20 cellular contexts compared by ENCODE assay signal in genomic region chr2:110220193-110220564, GRCh38. TPM values are rescaled to one million over a fixed set of nuclear protein-coding genes. Genes with fewer than 3 reads are reported as not detected.
A peak's percentile ranks its signal among the peaks of the same experiment; 100 is the strongest.
DNase-seq lines count a peak whose midpoint lies in the region; ATAC-seq, FAIRE-seq and TF ChIP-seq lines count a peak whose summit lies in the region.
"Had no signal": no experiment of that assay in that cellular context is flagged by ENCODE, and none has a peak within 500 bp of the region (broad histone marks: within the 10 kb centered on the region; RNA-seq: fewer than 3 reads in every experiment).

No MANE protein-coding gene starts in this region.

- TF ChIP-seq POLR2A in A549 (IDR thresholded peaks at IDR 0.05; ENCODE audit: low read length) = no peak
- TF ChIP-seq POLR2A in esophagus muscularis mucosa (IDR thresholded peaks at IDR 0.05; ENCODE audit: low read depth) = no peak

- no peak for FAIRE-seq in A549 (lab: Jason Lieb, UNC)
- FAIRE-seq: GM12892, GM19239, H54 had no signal

- H3K27me3 ChIP-seq in GM23248 (replicated peaks; ENCODE audit: insufficient read depth) (peaks cover 7% of the 10 kb centered on the region), smooth muscle cell (ENCODE audit: low read depth) (peaks cover 23% of the 10 kb centered on the region), esophagus muscularis mucosa (peaks cover 0 to 30% (median 0%) of the 10 kb centered on the region in 4 donors)

- no peak for TF ChIP-seq RAD21 in A549 (conservative IDR thresholded peaks at IDR 0.05 in 1 of 2, IDR thresholded peaks at IDR 0.05 in 1 of 2)

- no peaks in the 10 kb centered on the region for H4K20me1 ChIP-seq in GM23248 (ENCODE audit: insufficient read depth)
- no peaks in the 10 kb centered on the region for H4K20me1 ChIP-seq in smooth muscle cell (ENCODE audit: low read depth)

- H3K27ac ChIP-seq in A549 = no peak overlapping the region
- H3K27ac ChIP-seq in GM23248 = peak overlapping the region; percentile 38
- H3K27ac ChIP-seq in epithelial cell of prostate = peak overlapping the region; percentile 57
- H3K27ac ChIP-seq in smooth muscle cell (ENCODE audit: low read depth) = peak overlapping the region; percentile 75
- H3K27ac ChIP-seq in esophagus muscularis mucosa (replicated peaks in 1 of 4) = no peak overlapping the region

- DNase-seq in A549 (ENCODE audit: low read depth in 1 of 2, low spot score in 1 of 2) (no peak), GM23248 (peak; percentile 10), epithelial cell of prostate (ENCODE audit: low read depth, low spot score) (no peak), smooth muscle cell (lab: John Stamatoyannopoulos, UW; ENCODE audit: unreplicated experiment) (no peak), GM10248 (ENCODE audit: extremely low spot score) (no peak), esophagus muscularis mucosa (ENCODE audit: extremely low spot score) (no peak)
- DNase-seq: ACHN; C1 segment of cervical spinal cord; Calu3; CD4-positive, alpha-beta memory T cell; COR-L47; DMS53; DMS79 treated with DMSO at 0.1 percent for 48 hours; GF-D8; GOT3 had no signal

- TF ChIP-seq EP300 in A549 (IDR thresholded peaks at IDR 0.05) (no peak), esophagus muscularis mucosa (IDR thresholded peaks at IDR 0.05) (no peak)

- CTCF ChIA-PET in A549 (lab: Yijun Ruan, JAX) (no interaction called here), GM10248 (lab: Yijun Ruan, JAX) (no interaction called here)

- 8% methylated on average over 2 of the region's 2 CpGs for WGBS in A549 (ENCODE audit: missing lambda C conversion rate)
- whole genome bisulfite sequencing in GM23248 (ENCODE audit: low coverage in 1 of 2, low lambda C conversion rate in 2 of 2, missing lambda C conversion rate in 2 of 2), 2 experiments = 93 to 100% methylated on average over 2 of the region's 2 CpGs
- 49% methylated on average over 2 of the region's 2 CpGs for WGBS in smooth muscle cell (ENCODE audit: low lambda C conversion rate)
- WGBS in esophagus muscularis mucosa = 68% methylated on average over 2 of the region's 2 CpGs

- no peaks in the 10 kb centered on the region for H3K9me2 ChIP-seq in GM23248 (ENCODE audit: insufficient read depth)

- no peak overlapping the region for H3K4me2 ChIP-seq in A549
- H3K4me2 ChIP-seq in GM23248 (ENCODE audit: unreplicated experiment) = no peak overlapping the region
- H3K4me2 ChIP-seq in smooth muscle cell = no peak overlapping the region

- in situ Hi-C loops in GM23248 (cut with MboI) = no loop called here

- no peaks in the 10 kb centered on the region for H3K79me2 ChIP-seq in GM23248 (ENCODE audit: insufficient read depth)
- H3K79me2 ChIP-seq in smooth muscle cell (ENCODE audit: low read depth) = no peaks in the 10 kb centered on the region

- H2AFZ ChIP-seq in GM23248 (no peak overlapping the region), smooth muscle cell (ENCODE audit: low read depth) (no peak overlapping the region)

- H3K9me3 ChIP-seq in A549 = no peaks in the 10 kb centered on the region
- H3K9me3 ChIP-seq in GM23248 (ENCODE audit: low read depth) = no peaks in the 10 kb centered on the region
- H3K9me3 ChIP-seq in smooth muscle cell (replicated peaks; ENCODE audit: low read depth) = no peaks in the 10 kb centered on the region
- H3K9me3 ChIP-seq in esophagus muscularis mucosa = no peaks in the 10 kb centered on the region
- H3K9me3 ChIP-seq: HAP-1 had no signal

- intact Hi-C loops in esophagus muscularis mucosa (cut with DNase I) = no loop called here

- no peaks in the 10 kb centered on the region for H3K36me3 ChIP-seq in GM23248 (ENCODE audit: low read depth)
- H3K36me3 ChIP-seq in smooth muscle cell (ENCODE audit: low read depth) = no peaks in the 10 kb centered on the region
- no peaks in the 10 kb centered on the region for H3K36me3 ChIP-seq in esophagus muscularis mucosa
- H3K36me3 ChIP-seq: HAP-1 had no signal

- ATAC-seq in A549 (no peak), GM21526 (IDR thresholded peaks at IDR 0.05; ENCODE audit: low FRiP score, unreplicated experiment) (no peak)

- POLR2A ChIA-PET in A549 (lab: Yijun Ruan, JAX) (no interaction called here), GM10248 (lab: Yijun Ruan, JAX) (no interaction called here)

- no peak overlapping the region for H3K9ac ChIP-seq in GM23248
- no peak overlapping the region for H3K9ac ChIP-seq in smooth muscle cell (ENCODE audit: low read depth)

- H3K4me1 ChIP-seq in A549 (no peaks in the 10 kb centered on the region), GM23248 (ENCODE audit: insufficient read depth) (peaks cover 17% of the 10 kb centered on the region), smooth muscle cell (ENCODE audit: low read depth) (no peaks in the 10 kb centered on the region), esophagus muscularis mucosa (no peaks in the 10 kb centered on the region)
- H3K4me1 ChIP-seq: HAP-1 had no signal

- H3K4me3 ChIP-seq in A549 = no peak overlapping the region
- no peak overlapping the region for H3K4me3 ChIP-seq in GM23248
- no peak overlapping the region for H3K4me3 ChIP-seq in smooth muscle cell
- H3K4me3 ChIP-seq in esophagus muscularis mucosa = no peak overlapping the region
- H3K4me3 ChIP-seq: HAP-1 had no signal

- H3F3A ChIP-seq in GM23248 (ENCODE audit: insufficient read depth) (peaks cover 22% of the 10 kb centered on the region), smooth muscle cell (ENCODE audit: low read depth) (no peaks in the 10 kb centered on the region)

- TF ChIP-seq CTCF in A549 (IDR thresholded peaks at IDR 0.05) = no peak
- TF ChIP-seq CTCF in smooth muscle cell (IDR thresholded peaks at IDR 0.05; ENCODE audit: borderline replicate concordance, insufficient read depth, poor library complexity, severe bottlenecking) = no peak
- TF ChIP-seq CTCF in GM10248 (IDR thresholded peaks at IDR 0.05; ENCODE audit: control extremely low read depth, extremely low read depth, low read depth, missing control alignments) = no peak
- no peak for TF ChIP-seq CTCF in esophagus muscularis mucosa (IDR thresholded peaks at IDR 0.05)

TF ChIP-seq in A549, 52 proteins besides CTCF, POLR2A, EP300 and RAD21:
- peak; percentile 53 for TF ChIP-seq MAFK (IDR thresholded peaks at IDR 0.05; ENCODE audit: partially characterized antibody)
- TF ChIP-seq NPAS2 (CRISPR knock-in tag; IDR thresholded peaks at IDR 0.05; ENCODE audit: borderline replicate concordance) = no peak
TF ChIP-seq in A549: peak in this region for 1.

RNA-seq across cellular contexts. Expression of gene MTLN, which starts 7.8 kb away (rescaled TPM):
- 59.3 and 77.5 TPM in 2 replicates for polyA plus RNA-seq in A549 (2011; rRNA removed)
- 188 and 226 TPM in 2 replicates for polyA plus RNA-seq in A549 (2012; cell fraction: cytosol; rRNA removed)
- 159 and 166 TPM in 2 replicates for polyA plus RNA-seq in A549 (2012; cell fraction: nucleus; rRNA removed)
- polyA plus RNA-seq in A549 (2017; fragmentation: RNase III; extraction: RNeasy Plus Mini Kit Qiagen cat#74134 plus additional on column Dnase treatment) = 107 to 123 TPM (median 107 TPM) in 3 replicates
- polyA minus RNA-seq in A549 (2011; rRNA and poly(A)+ RNA removed) = 7.2 and 18.7 TPM in 2 replicates
- 38.4 and 70.3 TPM in 2 replicates for total RNA-seq in GM23248 (2014; rRNA removed; shearing (Covaris generic))
- polyA plus RNA-seq in GM23248 (2016; fragmentation: Nextera tagmentation; extraction: Ambion mirVana) = 116 and 125 TPM in 2 replicates
- 65.3 and 98.6 TPM in 2 replicates for total RNA-seq in smooth muscle cell
- 73.1 and 80.4 TPM in 2 replicates for polyA plus RNA-seq in smooth muscle cell
- total RNA-seq in esophagus muscularis mucosa = 100 to 1,000 TPM in 3 of 4 donors, 10 to 100 TPM in 1; 78.2 to 186 (median 136) TPM

RNA-seq across cellular contexts. Expression of gene NPHP1, which starts 15.4 kb away (rescaled TPM):
- polyA plus RNA-seq in A549 (2011; rRNA removed) (9.6 and 15.4 TPM in 2 replicates), A549 (2017; fragmentation: RNase III; extraction: RNeasy Plus Mini Kit Qiagen cat#74134 plus additional on column Dnase treatment) (7.4 to 8.5 TPM (median 8.4 TPM) in 3 replicates), GM23248 (2016; fragmentation: Nextera tagmentation; extraction: Ambion mirVana) (9.4 and 10.9 TPM in 2 replicates), smooth muscle cell (4.7 and 7.7 TPM in 2 replicates)
- polyA plus RNA-seq in A549 (2012; cell fraction: cytosol; rRNA removed) = 2.7 and 2.8 TPM in 2 replicates
- polyA plus RNA-seq in A549 (2012; cell fraction: nucleus; rRNA removed) = 1.7 and 3.1 TPM in 2 replicates
- polyA minus RNA-seq in A549 (2011; rRNA and poly(A)+ RNA removed) = 1.5 and 2.1 TPM in 2 replicates
- total RNA-seq in GM23248 (2014; rRNA removed; shearing (Covaris generic)) = 2.0 and 3.1 TPM in 2 replicates
- total RNA-seq in smooth muscle cell (5.4 and 7.0 TPM in 2 replicates), esophagus muscularis mucosa (1 to 10 TPM; 6.3 to 9.7 (median 7.3) TPM)

Comparison
In these comparisons a context has a peak if more than half of its experiments do, and no peak if none do; other contexts are left out.
1. H3K27ac ChIP-seq: peak in GM23248 (single experiment), epithelial cell of prostate (single experiment) and smooth muscle cell (single experiment); none in A549 (0 of 2) and esophagus muscularis mucosa (0 of 4).